Comparison of ENCODE assay signal across 16 cellular contexts in genomic region chr9:111798786-111799185, GRCh38.
DNase-seq lines count a peak whose midpoint lies in the region; TF ChIP-seq lines count a peak whose summit lies in the region.
"Had no signal": no experiment of that assay in that cellular context is flagged by ENCODE, and none has a peak within 500 bp of the region (broad histone marks: within the 10 kb centered on the region; RNA-seq: fewer than 3 reads in every experiment).

No MANE protein-coding gene starts in this region.

- H3K4me3 ChIP-seq in foreskin fibroblast (ENCODE audit: low read depth in 1 of 2, low read length in 2 of 2), result no peak overlapping the region

- TF ChIP-seq CTCF in foreskin fibroblast (IDR thresholded peaks at IDR 0.05; ENCODE audit: low read depth, low read length), result no peak

- peak; percentile 41 for DNase-seq in AG08395 (ENCODE audit: low spot score)
- peak; percentile 79 for DNase-seq in HCEC 1CT
- peak; percentile 18 for DNase-seq in astrocyte of the hippocampus (ENCODE audit: low read depth, low spot score)
- DNase-seq in foreskin fibroblast, result peak; percentile 53 to 73
- no peak for DNase-seq in stimulated activated CD4-positive, alpha-beta T cell treated with anti-CD3 and anti-CD28 coated beads, Interleukin-12 subunit alpha, Interleukin-12 subunit beta, amount 100 ng/mL, for 4 hours
- DNase-seq in cortex of kidney (lab: John Stamatoyannopoulos, UW), result no peak
- no peak for DNase-seq in activated T-cell treated with anti-CD3 and anti-CD28 coated beads, Interleukin-2, amount 50 U/mL, for 1 hour
- no peak for DNase-seq in COLO829 (ENCODE audit: low spot score)
- DNase-seq: activated CD4-positive, alpha-beta T cell treated with anti-CD3 and anti-CD28 coated beads, Interleukin-2, amount 50 U/mL, for 48 hours; activated naive CD8-positive, alpha-beta T cell treated with anti-CD3 and anti-CD28 coated beads, Interleukin-2, amount 50 U/mL, for 24 hours; glutamatergic neuron; immature natural killer cell; NCI-H2081; NCI-H748 treated with DMSO at 0.1 percent for 48 hours; nephron progenitor cell; stimulated activated CD4-positive, alpha-beta T cell treated with anti-CD3 and anti-CD28 coated beads, Interleukin-15, amount 100 ng/mL, for 24 hours had no signal

Comparison
In these comparisons a context has a peak if more than half of its experiments do, and no peak if none do; other contexts are left out.
1. DNase-seq: peak in AG08395 (single experiment), HCEC 1CT (single experiment), astrocyte of the hippocampus (single experiment) and foreskin fibroblast (2 of 2); none in stimulated activated CD4-positive, alpha-beta T cell treated with anti-CD3 and anti-CD28 coated beads, Interleukin-12 subunit alpha, Interleukin-12 subunit beta, amount 100 ng/mL, for 4 hours (single experiment), cortex of kidney (single experiment), activated T-cell treated with anti-CD3 and anti-CD28 coated beads, Interleukin-2, amount 50 U/mL, for 1 hour (single experiment) and COLO829 (single experiment).